16 cellular contexts compared by ENCODE assay signal in the genomic region with DNA sequence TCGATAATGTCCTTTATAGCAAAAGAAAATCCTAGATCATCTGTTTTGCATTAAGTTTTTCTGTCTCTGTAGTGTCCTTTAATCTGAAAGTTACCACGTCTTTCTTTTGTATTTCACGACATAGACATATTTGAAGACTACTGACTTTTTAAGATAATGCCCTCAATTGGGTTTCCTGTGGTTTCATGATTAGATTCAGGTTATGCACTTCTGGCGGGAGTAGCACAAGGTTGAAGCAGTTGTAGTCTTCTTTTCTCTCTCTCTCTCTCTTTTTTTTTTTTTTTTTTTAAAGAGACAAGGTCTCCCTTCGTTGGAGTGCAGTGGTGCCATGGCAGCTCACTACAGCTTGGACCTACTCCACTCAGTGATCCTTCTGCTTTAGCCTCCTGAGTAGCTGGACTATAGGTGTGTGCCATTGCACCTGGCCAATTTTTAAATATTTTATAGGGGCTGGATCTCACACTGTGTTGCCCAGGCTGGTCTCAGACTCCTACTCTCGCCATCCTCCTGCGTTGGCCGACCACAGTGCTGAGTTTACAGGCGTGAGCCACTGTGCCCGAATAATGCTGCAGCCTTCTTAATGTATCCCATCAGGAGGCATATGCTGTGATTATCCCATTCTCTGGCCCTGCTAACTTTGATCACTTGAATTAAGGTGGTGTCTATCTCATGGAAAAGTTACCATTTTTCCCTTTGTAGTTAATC. TPM values are rescaled to one million over a fixed set of nuclear protein-coding genes. Genes with fewer than 3 reads are reported as not detected.
DNase-seq lines count a peak whose midpoint lies in the region; TF ChIP-seq lines count a peak whose summit lies in the region.
"Had no signal": no experiment of that assay in that cellular context is flagged by ENCODE, and none has a peak within 500 bp of the region (broad histone marks: within the 10 kb centered on the region; RNA-seq: fewer than 3 reads in every experiment).

No MANE protein-coding gene starts in this region.

- intact Hi-C loops in CD4-positive, alpha-beta memory T cell (cut with micrococcal nuclease), result loop anchor here (1.0 to 5.0 kb wide), 2 partner anchors 17 to 279 kb away; no protein-coding TSS in a partner anchor
- intact Hi-C loops in activated CD4-positive, alpha-beta memory T cell treated with anti-CD3 and anti-CD28 coated beads for 36 hours (cut with micrococcal nuclease), result no loop called here

- no peaks in the 10 kb centered on the region for H3K36me3 ChIP-seq in CD4-positive, alpha-beta memory T cell (ENCODE audit: insufficient read depth, low read length)
- H3K36me3 ChIP-seq: heart right ventricle, pancreas, WERI-Rb-1 had no signal

- peaks cover 52 to 88% (median 77%) of the 10 kb centered on the region in 4 donors for H3K4me1 Mint-ChIP-seq in CD4-positive, alpha-beta memory T cell
- peaks cover 25 to 34% (median 30%) of the 10 kb centered on the region in 3 donors for H3K4me1 Mint-ChIP-seq in IgD-negative memory B cell
- peaks cover 73% of the 10 kb centered on the region for H3K4me1 Mint-ChIP-seq in activated CD4-positive, alpha-beta memory T cell treated with anti-CD3 and anti-CD28 coated beads for 36 hours (ENCODE audit: low read depth)

- CTCF ChIA-PET in CD4-positive, alpha-beta memory T cell (lab: Charles Lee; ENCODE audit: partially characterized antibody), result interaction anchor here (1.0 to 4.9 kb wide), 6 partner anchors 9 to 39 kb away, joined by 3 to 36 read pairs (median 10); no protein-coding TSS in a partner anchor
- CTCF ChIA-PET in activated CD4-positive, alpha-beta memory T cell treated with anti-CD3 and anti-CD28 coated beads for 36 hours (lab: Charles Lee), result interaction anchor here (0.6 to 3.9 kb wide), 3 partner anchors 16 to 280 kb away, joined by 4 to 20 read pairs (median 8); no protein-coding TSS in a partner anchor

- H3K27me3 Mint-ChIP-seq in CD4-positive, alpha-beta memory T cell, result no peaks in the 10 kb centered on the region
- H3K27me3 Mint-ChIP-seq in IgD-negative memory B cell, result no peaks in the 10 kb centered on the region
- no peaks in the 10 kb centered on the region for H3K27me3 Mint-ChIP-seq in activated CD4-positive, alpha-beta memory T cell treated with anti-CD3 and anti-CD28 coated beads for 36 hours
- H3K27me3 Mint-ChIP-seq: dendritic cell treated with granulocyte-macrophage colony-stimulating factor and Interleukin-4, amounts not matched to agents 40 ng/mL and 50 ng/mL, for 4 days had no signal

- peak overlapping the region; percentile 37 for H3K27ac ChIP-seq in CD4-positive, alpha-beta memory T cell (ENCODE audit: low read depth, low read length)
- H3K27ac ChIP-seq: C4-2B, pancreas, WERI-Rb-1 had no signal

- H3K27ac Mint-ChIP-seq in CD4-positive, alpha-beta memory T cell, result peak overlapping the region; percentile 91 to 99 (median 95)
- H3K27ac Mint-ChIP-seq in IgD-negative memory B cell, result peak overlapping the region in 2 of 3 donors; percentile 28 to 40
- peak overlapping the region; percentile 74 for H3K27ac Mint-ChIP-seq in activated CD4-positive, alpha-beta memory T cell treated with anti-CD3 and anti-CD28 coated beads for 36 hours
- H3K27ac Mint-ChIP-seq: dendritic cell treated with granulocyte-macrophage colony-stimulating factor and Interleukin-4, amounts not matched to agents 40 ng/mL and 50 ng/mL, for 4 days had no signal

- POLR2A ChIA-PET in CD4-positive, alpha-beta memory T cell (lab: Charles Lee; ENCODE audit: partially characterized antibody), result interaction anchor here (0.9 to 13.7 kb wide), 3 partner anchors 8 to 15 kb away, joined by 3 to 338 read pairs (median 4); no protein-coding TSS in a partner anchor
- POLR2A ChIA-PET in activated CD4-positive, alpha-beta memory T cell treated with anti-CD3 and anti-CD28 coated beads for 36 hours (lab: Charles Lee), result interaction anchor here (0.7 to 1.3 kb wide), 2 partner anchors 16 to 18 kb away, joined by 3 to 4 read pairs; no protein-coding TSS in a partner anchor

- H3K4me3 ChIP-seq in CD4-positive, alpha-beta memory T cell (ENCODE audit: low read length in 2 of 2), result peak overlapping the region; percentile 7 to 41
- H3K4me3 ChIP-seq: pancreas, smooth muscle cell had no signal

- in situ Hi-C loops in ACHN (cut with HindIII; ENCODE audit: low pct_ligation_motif_present, low pct_unique_long_range_greater_than_20kb, low sequenced_read_pairs), result no loop called here

- H3K9me3 Mint-ChIP-seq in CD4-positive, alpha-beta memory T cell, result peaks cover 0 to 2% (median 0%) of the 10 kb centered on the region in 8 donors
- no peaks in the 10 kb centered on the region for H3K9me3 Mint-ChIP-seq in IgD-negative memory B cell
- H3K9me3 Mint-ChIP-seq in activated CD4-positive, alpha-beta memory T cell treated with anti-CD3 and anti-CD28 coated beads for 36 hours, result no peaks in the 10 kb centered on the region
- H3K9me3 Mint-ChIP-seq: dendritic cell treated with granulocyte-macrophage colony-stimulating factor and Interleukin-4, amounts not matched to agents 40 ng/mL and 50 ng/mL, for 4 days had no signal

- H3K36me3 Mint-ChIP-seq in CD4-positive, alpha-beta memory T cell, result peaks cover 0 to 16% of the 10 kb centered on the region in 2 donors
- peaks cover 7% of the 10 kb centered on the region for H3K36me3 Mint-ChIP-seq in IgD-negative memory B cell
- peaks cover 4% of the 10 kb centered on the region for H3K36me3 Mint-ChIP-seq in activated CD4-positive, alpha-beta memory T cell treated with anti-CD3 and anti-CD28 coated beads for 36 hours

- DNase-seq in CD4-positive, alpha-beta memory T cell, result peak; percentile 78 to 89 (median 85)
- no peak for DNase-seq in activated CD4-positive, alpha-beta memory T cell treated with anti-CD3 and anti-CD28 coated beads for 36 hours
- DNase-seq in erythroblast (lab: John Stamatoyannopoulos, UW) (peak; percentile 23 to 68), DMS53 treated with DMSO at 0.1 percent for 48 hours (lab: John Stamatoyannopoulos, UW; ENCODE audit: unreplicated experiment) (no peak), mesenteric fat pad (ENCODE audit: low spot score) (no peak), ACHN (no peak)
- DNase-seq: HCEC 1CT, heart right ventricle, kidney glomerular epithelial cell, NCI-H226, pancreas, WERI-Rb-1 had no signal

- no peak for TF ChIP-seq POLR2A in erythroblast (IDR thresholded peaks at IDR 0.05; ENCODE audit: low read length)

- peaks cover 84% of the 10 kb centered on the region for H3K4me1 ChIP-seq in CD4-positive, alpha-beta memory T cell (ENCODE audit: insufficient read depth, low read length)

- no peaks in the 10 kb centered on the region for H3K9me3 ChIP-seq in CD4-positive, alpha-beta memory T cell (ENCODE audit: control insufficient read depth in 1 of 2, low read length in 2 of 2)
- H3K9me3 ChIP-seq: heart right ventricle, pancreas had no signal

- H3K27me3 ChIP-seq in CD4-positive, alpha-beta memory T cell (ENCODE audit: insufficient read depth, low read length), result no peaks in the 10 kb centered on the region
- H3K27me3 ChIP-seq: heart right ventricle, pancreas had no signal

- peak overlapping the region; percentile 81 to 99 (median 96) for H3K4me3 Mint-ChIP-seq in CD4-positive, alpha-beta memory T cell
- H3K4me3 Mint-ChIP-seq in IgD-negative memory B cell, result peak overlapping the region in 2 of 4 donors; percentile 12 to 54
- peak overlapping the region; percentile 65 for H3K4me3 Mint-ChIP-seq in activated CD4-positive, alpha-beta memory T cell treated with anti-CD3 and anti-CD28 coated beads for 36 hours
- H3K4me3 Mint-ChIP-seq: dendritic cell treated with granulocyte-macrophage colony-stimulating factor and Interleukin-4, amounts not matched to agents 40 ng/mL and 50 ng/mL, for 4 days had no signal

RNA-seq across cellular contexts. Expression of a gene that starts 3.9 kb away (rescaled TPM):
- total RNA-seq in CD4-positive, alpha-beta memory T cell, result 100 to 1,000 TPM; 133 TPM
- polyA plus RNA-seq in CD4-positive, alpha-beta memory T cell, result 10 to 100 TPM; 30.5 to 50.7 TPM
- 8.2 TPM for polyA plus RNA-seq in IgD-negative memory B cell
- total RNA-seq in activated CD4-positive, alpha-beta memory T cell treated with anti-CD3 and anti-CD28 coated beads for 36 hours, result 10 to 100 TPM; 40.7 to 42.0 TPM
- 30.3 TPM for total RNA-seq in mesenteric fat pad

Comparison
In these comparisons a context has a peak if more than half of its experiments do, and no peak if none do; other contexts are left out.
1. DNase-seq: peak in CD4-positive, alpha-beta memory T cell (5 of 5) and erythroblast (2 of 2); none in activated CD4-positive, alpha-beta memory T cell treated with anti-CD3 and anti-CD28 coated beads for 36 hours (single experiment), DMS53 treated with DMSO at 0.1 percent for 48 hours (single experiment), mesenteric fat pad (single experiment) and ACHN (single experiment).
2. H3K27ac Mint-ChIP-seq: peak in every context shown above with its lines; median percentile 95 in CD4-positive, alpha-beta memory T cell; 74 in activated CD4-positive, alpha-beta memory T cell treated with anti-CD3 and anti-CD28 coated beads for 36 hours; 34 in IgD-negative memory B cell.